In the genomic region with DNA sequence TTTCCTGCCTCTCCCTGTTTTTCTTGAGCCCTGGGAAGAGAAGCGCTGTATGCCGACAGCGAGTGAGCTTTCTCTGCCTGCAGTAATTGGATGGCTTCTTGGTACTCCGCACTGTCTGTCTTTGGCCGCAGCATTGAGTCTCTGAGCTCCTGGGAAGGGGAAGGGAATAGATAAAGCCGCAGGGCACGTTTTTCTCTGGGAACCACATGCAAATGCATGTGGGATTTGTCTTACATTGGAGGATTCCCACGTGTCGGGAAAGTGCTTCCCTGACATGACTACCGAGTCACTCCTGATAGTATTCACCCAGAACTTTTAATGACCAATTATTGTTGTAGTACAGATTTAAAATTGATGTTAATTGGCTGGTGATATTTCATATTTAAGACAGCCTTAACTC, we compare ENCODE assay signal across 31 cellular contexts.
"Had no signal": no experiment of that assay in that cellular context is flagged by ENCODE, and none has a peak within 500 bp of the region (broad histone marks: within the 10 kb centered on the region; RNA-seq: fewer than 3 reads in every experiment).

No MANE protein-coding gene starts in this region.

- ATAC-seq: activated CD4-positive, CD25-positive, alpha-beta regulatory T cell treated with anti-CD3 and anti-CD28 coated beads, Interleukin-2, amount 50 U/mL, for 24 hours; body of pancreas; heart right ventricle; stimulated activated naive CD8-positive, alpha-beta T cell treated with anti-CD3 and anti-CD28 coated beads, Interleukin-15, amount 100 ng/mL, for 72 hours had no signal

- H3K9me3 Mint-ChIP-seq: activated naive CD4-positive, alpha-beta T cell treated with anti-CD3 and anti-CD28 coated beads for 36 hours; activated naive CD8-positive, alpha-beta T cell treated with anti-CD3 and anti-CD28 coated beads for 36 hours; activated T-helper 1 cell treated with anti-CD3 and anti-CD28 coated beads, Interleukin-12 subunit alpha, Interleukin-12 subunit beta, Interleukin-2, Interleukin-4 antibody, amounts not matched to agents 30 ng/mL and 10 ng/mL and 1 ng/mL, durations not matched to agents 14 hours and 24 hours and 36 hours; mesothelial cell of epicardium; nephron progenitor cell; stimulated activated naive CD8-positive, alpha-beta T cell treated with anti-CD3 and anti-CD28 coated beads, Interleukin-15, amount 100 ng/mL, for 72 hours; T-helper 1 cell treated with Interleukin-12 subunit alpha and Interleukin-12 subunit beta and Interleukin-4 antibody, amounts not matched to agents 30 μg/mL and 1 μg/mL, for 36 hours; type B pancreatic cell had no signal

- DNase-seq: activated CD4-positive, alpha-beta T cell treated with anti-CD3 and anti-CD28 coated beads for 48 hours; activated CD4-positive, alpha-beta T cell treated with anti-CD3 and anti-CD28 coated beads, Interleukin-2, amount 50 U/mL, for 48 hours; activated CD8-positive, alpha-beta memory T cell treated with anti-CD3 and anti-CD28 coated beads, Interleukin-2, amount 50 U/mL, for 4 hours; activated effector memory CD4-positive, alpha-beta T cell treated with anti-CD3 and anti-CD28 coated beads, Interleukin-2, amount 50 U/mL, for 16 hours; activated naive CD4-positive, alpha-beta T cell treated with anti-CD3 and anti-CD28 coated beads for 36 hours; activated naive CD8-positive, alpha-beta T cell treated with anti-CD3 and anti-CD28 coated beads for 36 hours; activated T-cell treated with anti-CD3 and anti-CD28 coated beads, Interleukin-2, amount 50 U/mL, for 1 hour; adrenal gland; aorta; body of pancreas; cerebellar nuclear complex; colonic mucosa; dorsolateral prefrontal cortex; effector memory CD4-positive, alpha-beta T cell; heart right ventricle; naive B cell; nephron progenitor cell; nucleus accumbens; right cardiac atrium; stimulated activated CD4-positive, alpha-beta T cell treated with anti-CD3 and anti-CD28 coated beads, Interleukin-4, amount 100 ng/mL, for 1 hour; stimulated activated naive CD8-positive, alpha-beta T cell treated with anti-CD3 and anti-CD28 coated beads, Interleukin-15, amount 100 ng/mL, for 72 hours; substantia nigra; T1000; uterus; WERI-Rb-1 had no signal

- H3K27ac ChIP-seq: adrenal gland, body of pancreas, colonic mucosa, dorsolateral prefrontal cortex, heart right ventricle, parathyroid adenoma, uterus, WERI-Rb-1 had no signal

- H3K4me1 Mint-ChIP-seq: activated naive CD8-positive, alpha-beta T cell treated with anti-CD3 and anti-CD28 coated beads for 36 hours; mesothelial cell of epicardium; stimulated activated naive CD8-positive, alpha-beta T cell treated with anti-CD3 and anti-CD28 coated beads, Interleukin-15, amount 100 ng/mL, for 72 hours had no signal

- H3K27me3 Mint-ChIP-seq: activated naive CD8-positive, alpha-beta T cell treated with anti-CD3 and anti-CD28 coated beads for 36 hours; naive B cell; stimulated activated naive CD8-positive, alpha-beta T cell treated with anti-CD3 and anti-CD28 coated beads, Interleukin-15, amount 100 ng/mL, for 72 hours had no signal

- H3K27ac Mint-ChIP-seq: activated naive CD4-positive, alpha-beta T cell treated with anti-CD3 and anti-CD28 coated beads for 36 hours; activated naive CD8-positive, alpha-beta T cell treated with anti-CD3 and anti-CD28 coated beads for 36 hours; activated T-helper 1 cell treated with anti-CD3 and anti-CD28 coated beads, Interleukin-12 subunit alpha, Interleukin-12 subunit beta, Interleukin-2, Interleukin-4 antibody, amounts not matched to agents 30 ng/mL and 10 ng/mL and 1 ng/mL, durations not matched to agents 14 hours and 24 hours and 36 hours; mesothelial cell of epicardium; T-helper 1 cell treated with Interleukin-12 subunit alpha and Interleukin-12 subunit beta and Interleukin-4 antibody, amounts not matched to agents 30 μg/mL and 1 μg/mL, for 36 hours; type B pancreatic cell had no signal

- H3K9me3 ChIP-seq: adrenal gland, body of pancreas, colonic mucosa, heart right ventricle, uterus had no signal

- H3K4me3 Mint-ChIP-seq: activated naive CD4-positive, alpha-beta T cell treated with anti-CD3 and anti-CD28 coated beads for 36 hours; activated naive CD8-positive, alpha-beta T cell treated with anti-CD3 and anti-CD28 coated beads for 36 hours; activated T-helper 1 cell treated with anti-CD3 and anti-CD28 coated beads, Interleukin-12 subunit alpha, Interleukin-12 subunit beta, Interleukin-2, Interleukin-4 antibody, amounts not matched to agents 30 ng/mL and 10 ng/mL and 1 ng/mL, durations not matched to agents 14 hours and 24 hours and 36 hours; mesothelial cell of epicardium; naive B cell; nephron progenitor cell; stimulated activated naive CD8-positive, alpha-beta T cell treated with anti-CD3 and anti-CD28 coated beads, Interleukin-15, amount 100 ng/mL, for 72 hours; T-helper 1 cell treated with Interleukin-12 subunit alpha and Interleukin-12 subunit beta and Interleukin-4 antibody, amounts not matched to agents 30 μg/mL and 1 μg/mL, for 36 hours; type B pancreatic cell had no signal
